17 cellular contexts compared by ENCODE assay signal in the genomic region with DNA sequence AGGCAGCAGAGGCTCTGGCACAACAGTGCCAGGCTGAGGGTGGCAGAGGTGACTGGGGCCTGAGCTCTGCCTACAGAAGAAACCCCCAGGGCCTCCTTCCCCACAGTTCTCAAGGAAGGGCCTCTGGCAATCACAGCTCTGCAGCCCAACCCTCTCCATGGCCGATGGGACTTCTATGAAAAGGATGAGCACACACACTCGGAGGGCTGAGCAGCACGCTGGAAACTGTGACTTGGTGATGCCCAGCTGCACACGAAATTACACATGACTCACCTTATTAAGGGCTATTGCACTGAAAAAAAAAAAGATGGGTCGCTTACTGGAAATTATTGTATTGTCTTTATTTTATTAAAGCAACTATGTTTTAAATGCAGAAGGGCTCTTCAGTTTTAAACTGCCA. TPM values are rescaled to one million over a fixed set of nuclear protein-coding genes. Genes with fewer than 3 reads are reported as not detected.
DNase-seq lines count a peak whose midpoint lies in the region; ATAC-seq lines count a peak whose summit lies in the region.
"Had no signal": no experiment of that assay in that cellular context is flagged by ENCODE, and none has a peak within 500 bp of the region (broad histone marks: within the 10 kb centered on the region; RNA-seq: fewer than 3 reads in every experiment).

No MANE protein-coding gene starts in this region.

- in situ Hi-C loops in Caki2 (cut with HindIII; ENCODE audit: low pct_unique_long_range_greater_than_20kb, low sequenced_read_pairs): no loop called here

- ATAC-seq in GM21529 (IDR thresholded peaks at IDR 0.05; ENCODE audit: unreplicated experiment): no peak

- peak; percentile 19 for DNase-seq in Caki2 (ENCODE audit: low read depth)
- peak; percentile 16 for DNase-seq in HT1080 (ENCODE audit: low read depth)
- DNase-seq in glomerular visceral epithelial cell (ENCODE audit: extremely low spot score): peak; percentile 41
- no peak for DNase-seq in stimulated activated CD4-positive, alpha-beta T cell treated with anti-CD3 and anti-CD28 coated beads, Interleukin-4, amount 100 ng/mL, for 4 hours
- DNase-seq in RPMI8226: no peak
- DNase-seq: BE2C; C1 segment of cervical spinal cord; CD4-positive, CD25-positive, alpha-beta regulatory T cell; CD8-positive, alpha-beta memory T cell; COR-L47; GF-D8; H9 had no signal

RNA-seq across cellular contexts. Expression of a gene that starts 42.9 kb away (rescaled TPM):
- total RNA-seq in Caki2 (2014; rRNA removed; shearing (Covaris generic); ENCODE audit: low replicate concordance): not detected in 2 replicates
- 0.59 and 0.70 TPM in 2 replicates for total RNA-seq in HT1080 (2014; rRNA removed; shearing (Covaris generic))
- polyA plus RNA-seq in HT1080 (2015; cell fraction: cytosol; rRNA removed): not detected in 2 replicates
- polyA plus RNA-seq in HT1080 (2015; cell fraction: nucleus; rRNA removed): not detected in 2 replicates
- total RNA-seq: A172; CD4-positive, CD25-positive, alpha-beta regulatory T cell; CD8-positive, alpha-beta memory T cell; H1; H9; HT-29; K562 had no signal
- polyA plus RNA-seq: CD4-positive, CD25-positive, alpha-beta regulatory T cell; CD8-positive, alpha-beta memory T cell; H1; K562 had no signal

Comparison
In these comparisons a context has a peak if more than half of its experiments do, and no peak if none do; other contexts are left out.
1. DNase-seq: peak in Caki2 (single experiment), HT1080 (single experiment) and glomerular visceral epithelial cell (single experiment); none in stimulated activated CD4-positive, alpha-beta T cell treated with anti-CD3 and anti-CD28 coated beads, Interleukin-4, amount 100 ng/mL, for 4 hours (0 of 2) and RPMI8226 (single experiment).